ENCODE assay signal across 27 cellular contexts in the genomic region with DNA sequence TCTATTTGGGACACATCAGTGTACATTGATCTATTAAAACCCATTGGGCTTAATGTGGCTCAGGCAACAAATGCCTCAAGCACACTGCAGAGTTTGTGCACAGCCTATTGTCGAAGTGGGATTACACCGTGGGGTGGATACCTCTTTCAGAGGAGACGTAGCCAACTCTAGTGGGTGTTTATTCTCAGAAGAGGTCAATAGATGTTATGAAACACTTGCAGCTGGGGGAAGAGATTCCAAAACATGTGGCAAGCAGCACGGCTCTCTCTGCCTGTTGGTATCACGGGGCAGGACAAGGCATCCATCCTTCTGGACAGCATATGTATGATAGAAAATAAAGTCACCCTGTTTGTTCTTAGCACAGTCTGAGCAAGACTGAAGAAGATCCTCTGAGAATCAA.
A peak's percentile ranks its signal among the peaks of the same experiment; 100 is the strongest.
DNase-seq lines count a peak whose midpoint lies in the region; ATAC-seq, FAIRE-seq and TF ChIP-seq lines count a peak whose summit lies in the region.
"Had no signal": no experiment of that assay in that cellular context is flagged by ENCODE, and none has a peak within 500 bp of the region (broad histone marks: within the 10 kb centered on the region; RNA-seq: fewer than 3 reads in every experiment).

No MANE protein-coding gene starts in this region.

- H3K27me3 ChIP-seq in endothelial cell of umbilical vein (ENCODE audit: control insufficient read depth in 2 of 2, insufficient read depth in 2 of 2, low read length in 2 of 2) = no peaks in the 10 kb centered on the region
- no peaks in the 10 kb centered on the region for H3K27me3 ChIP-seq in heart left ventricle
- no peaks in the 10 kb centered on the region for H3K27me3 ChIP-seq in psoas muscle (ENCODE audit: insufficient read depth in 3 of 3, low read length in 2 of 3)
- H3K27me3 ChIP-seq: adrenal gland, brain microvascular endothelial cell, colonic mucosa had no signal

- H3K36me3 ChIP-seq in endothelial cell of umbilical vein (ENCODE audit: control insufficient read depth in 2 of 2, extremely low read depth in 1 of 2, insufficient read depth in 2 of 2, low read length in 2 of 2) (no peaks in the 10 kb centered on the region), heart left ventricle (no peaks in the 10 kb centered on the region), psoas muscle (ENCODE audit: insufficient read depth in 1 of 2, low read depth in 1 of 2) (no peaks in the 10 kb centered on the region)
- H3K36me3 ChIP-seq: adrenal gland, brain microvascular endothelial cell, colonic mucosa had no signal

- ATAC-seq in heart left ventricle (peak; percentile 27 to 68 (median 39)), psoas muscle (peak in 3 of 4 donors; percentile 54 to 69 (median 54)), GM19397 (IDR thresholded peaks at IDR 0.05; ENCODE audit: unreplicated experiment) (no peak)
- ATAC-seq: naive thymus-derived CD8-positive, alpha-beta T cell had no signal

- H3K4me2 ChIP-seq in endothelial cell of umbilical vein (ENCODE audit: insufficient read depth, low read length) = no peak overlapping the region

- POLR2A ChIA-PET in endothelial cell of umbilical vein (lab: Charles Lee) = no interaction called here

- H3K9ac ChIP-seq in endothelial cell of umbilical vein (replicated peaks; ENCODE audit: extremely low read depth, insufficient read depth, low read length) = no peak overlapping the region

- CTCF ChIA-PET in endothelial cell of umbilical vein (lab: Charles Lee) = no interaction called here

- WGBS in heart left ventricle, 4 donors = 80 to 88% (median 82%) methylated on average over 5 of the region's 5 CpGs
- WGBS in psoas muscle, 3 donors = 60 to 74% (median 64%) methylated on average over 5 of the region's 5 CpGs

- no peaks in the 10 kb centered on the region for H4K20me1 ChIP-seq in endothelial cell of umbilical vein (replicated peaks; ENCODE audit: control insufficient read depth, extremely low read depth, insufficient read depth, low read length)

- TF ChIP-seq POLR2A in endothelial cell of umbilical vein (IDR thresholded peaks at IDR 0.05; ENCODE audit: low read depth, low read length) = no peak
- no peak for TF ChIP-seq POLR2A in heart left ventricle (IDR thresholded peaks at IDR 0.05)

- TF ChIP-seq CTCF in endothelial cell of umbilical vein (IDR thresholded peaks at IDR 0.05; ENCODE audit: extremely low read depth in 1 of 2, insufficient read depth in 1 of 2, low read depth in 1 of 2, low read length in 2 of 2) = no peak
- no peak for TF ChIP-seq CTCF in heart left ventricle (IDR thresholded peaks at IDR 0.05)
- TF ChIP-seq CTCF in psoas muscle (IDR thresholded peaks at IDR 0.05) = no peak

- BruUV-seq in endothelial cell of umbilical vein (replicated peaks; lab: Mats Ljungman, UMichigan) = no TSS peak

- intact Hi-C loops in endothelial cell of umbilical vein (cut with micrococcal nuclease) (no loop called here), heart left ventricle (cut with DNase I) (no loop called here), psoas muscle (cut with DNase I) (no loop called here)

- H3K4me3 ChIP-seq in endothelial cell of umbilical vein (replicated peaks in 1 of 3; ENCODE audit: insufficient read depth in 1 of 3, low read depth in 1 of 3, low read length in 3 of 3) = no peak overlapping the region
- no peak overlapping the region for H3K4me3 ChIP-seq in heart left ventricle
- H3K4me3 ChIP-seq in psoas muscle = no peak overlapping the region
- H3K4me3 ChIP-seq: adrenal gland, colonic mucosa had no signal

- H3K9me1 ChIP-seq in endothelial cell of umbilical vein (replicated peaks; ENCODE audit: control insufficient read depth, extremely low read depth, insufficient read depth, low read length) = no peaks in the 10 kb centered on the region

- H3K27ac ChIP-seq in endothelial cell of umbilical vein (ENCODE audit: insufficient read depth, low read depth, low read length) (no peak overlapping the region), heart left ventricle (peak overlapping the region in 1 of 12 donors; percentile 43), psoas muscle (no peak overlapping the region)
- H3K27ac ChIP-seq: adrenal gland, brain microvascular endothelial cell, colonic mucosa had no signal

- H3K4me1 ChIP-seq in endothelial cell of umbilical vein (ENCODE audit: control insufficient read depth, extremely low read depth, insufficient read depth, low read length) (peaks cover 4% of the 10 kb centered on the region), heart left ventricle (peaks cover 0 to 21% (median 3%) of the 10 kb centered on the region in 12 donors), psoas muscle (no peaks in the 10 kb centered on the region)

- dilution Hi-C loops in endothelial cell of umbilical vein (cut with MboI; ENCODE audit: extremely low pct_ligation_motif_present, low sequenced_read_pairs) = no loop called here

- no peaks in the 10 kb centered on the region for H3K9me3 ChIP-seq in endothelial cell of umbilical vein (replicated peaks; ENCODE audit: control insufficient read depth, insufficient read depth, low read length)
- no peaks in the 10 kb centered on the region for H3K9me3 ChIP-seq in heart left ventricle
- no peaks in the 10 kb centered on the region for H3K9me3 ChIP-seq in psoas muscle
- H3K9me3 ChIP-seq: adrenal gland, colonic mucosa had no signal

- no peaks in the 10 kb centered on the region for H3K79me2 ChIP-seq in endothelial cell of umbilical vein (ENCODE audit: control insufficient read depth, insufficient read depth, low read length)

- FAIRE-seq in endothelial cell of umbilical vein (lab: Jason Lieb, UNC) = peak; percentile 4
- FAIRE-seq: frontal cortex, GM18507 had no signal

- DNase-seq in AG20443 (ENCODE audit: low spot score) = peak; percentile 41
- no peak for DNase-seq in endothelial cell of umbilical vein (ENCODE audit: low read depth, low spot score)
- DNase-seq in heart left ventricle = peak in 1 of 5 donors; percentile 42
- peak; percentile 28 to 77 for DNase-seq in psoas muscle
- no peak for DNase-seq in DMS153 (lab: John Stamatoyannopoulos, UW)
- DNase-seq in NCI-H1092 treated with DMSO at 0.1 percent for 48 hours (lab: John Stamatoyannopoulos, UW) = no peak
- no peak for DNase-seq in NCI-H774 (lab: John Stamatoyannopoulos, UW)
- DNase-seq: ACHN; activated B cell treated with CpG ODN at 0.5 μM for 24 hours; activated CD4-positive, alpha-beta T cell treated with anti-CD3 and anti-CD28 coated beads, Interleukin-2, amount 50 U/mL, for 4 hours; activated gamma-delta T cell; activated T-cell treated with anti-CD3 and anti-CD28 coated beads for 4 hours; brain microvascular endothelial cell; CD4-positive, alpha-beta T cell; colonic mucosa; DMS 273 treated with DMSO at 0.1 percent for 48 hours; HCEC 1CT; KBM-7; MM.1S; naive thymus-derived CD8-positive, alpha-beta T cell; NCI-H1436 treated with DMSO at 0.1 percent for 48 hours; NCI-H69; retina had no signal

- H2AFZ ChIP-seq in endothelial cell of umbilical vein (ENCODE audit: low read depth, low read length) = no peak overlapping the region

TF ChIP-seq in endothelial cell of umbilical vein, 7 proteins besides CTCF, POLR2A, EP300 and RAD21:
- TF ChIP-seq EZH2 (IDR thresholded peaks at IDR 0.05; ENCODE audit: borderline replicate concordance, low read depth, low read length, severe bottlenecking) (no peak), FOS (IDR thresholded peaks at IDR 0.05; ENCODE audit: borderline replicate concordance, insufficient read depth, low read length) (no peak), MAX (IDR thresholded peaks at IDR 0.05; ENCODE audit: insufficient read depth, insufficient read length) (no peak), GATA2 (IDR thresholded peaks at IDR 0.05; ENCODE audit: insufficient read depth, insufficient read length, low read depth, low read length) (no peak), MYC (IDR thresholded peaks at IDR 0.05; ENCODE audit: low read depth, low read length) (no peak), JUN (IDR thresholded peaks at IDR 0.05; ENCODE audit: borderline replicate concordance, insufficient read depth, insufficient read length, low read depth) (no peak), POLR2AphosphoS5 (IDR thresholded peaks at IDR 0.05; ENCODE audit: insufficient read depth, low read depth, low read length) (no peak)
TF ChIP-seq in endothelial cell of umbilical vein: peak in this region for 0.

Comparison
In these comparisons a context has a peak if more than half of its experiments do, and no peak if none do; other contexts are left out.
1. DNase-seq: peak in AG20443 (single experiment) and psoas muscle (2 of 2); none in endothelial cell of umbilical vein (single experiment), DMS153 (single experiment), NCI-H1092 treated with DMSO at 0.1 percent for 48 hours (single experiment) and NCI-H774 (single experiment).